In genomic region chr12:116113398-116114130, GRCh38 we compare ENCODE assay signal across 19 cellular contexts.
"Had no signal": no experiment of that assay in that cellular context is flagged by ENCODE, and none has a peak within 500 bp of the region (broad histone marks: within the 10 kb centered on the region; RNA-seq: fewer than 3 reads in every experiment).

No MANE protein-coding gene starts in this region.

- ATAC-seq: mucosa of descending colon; sciatic nerve; stimulated activated memory B cell treated with anti-CD40 and anti-IgM and Interleukin-4, amounts not matched to agents 10 μg/mL and 1 μg/mL and 100 μg/mL, for 72 hours had no signal

- H3K9me3 ChIP-seq: esophagus muscularis mucosa, mucosa of descending colon, thoracic aorta, upper lobe of left lung had no signal

- DNase-seq: activated gamma-delta T cell treated with Interleukin-2 at 50 U/mL for 16 hours; activated T-cell treated with anti-CD3 and anti-CD28 coated beads, Interleukin-2, amount 50 U/mL, for 1 hour; cerebellar nuclear complex; glutamatergic neuron; mesenchymal stem cell; mucosa of descending colon; nucleus accumbens; small intestine; stimulated activated CD4-positive, alpha-beta T cell treated with anti-CD3 and anti-CD28 coated beads, Interleukin-2, amount 100 ng/mL, for 24 hours; upper lobe of left lung had no signal

- H3K36me3 Mint-ChIP-seq: stimulated activated memory B cell treated with anti-CD40 and anti-IgM and Interleukin-4, amounts not matched to agents 10 μg/mL and 1 μg/mL and 100 μg/mL, for 72 hours had no signal

- H3K27me3 Mint-ChIP-seq: activated naive CD8-positive, alpha-beta T cell; stimulated activated memory B cell treated with anti-CD40 and anti-IgM and Interleukin-4, amounts not matched to agents 10 μg/mL and 1 μg/mL and 100 μg/mL, for 72 hours had no signal

- H3K4me3 Mint-ChIP-seq: activated naive CD8-positive, alpha-beta T cell; stimulated activated memory B cell treated with anti-CD40 and anti-IgM and Interleukin-4, amounts not matched to agents 10 μg/mL and 1 μg/mL and 100 μg/mL, for 72 hours had no signal

- H3K27me3 ChIP-seq: esophagus muscularis mucosa, hepatocyte, upper lobe of left lung had no signal

- H3K27ac Mint-ChIP-seq: stimulated activated memory B cell treated with anti-CD40 and anti-IgM and Interleukin-4, amounts not matched to agents 10 μg/mL and 1 μg/mL and 100 μg/mL, for 72 hours had no signal

- H3K4me3 ChIP-seq: coronary artery, esophagus muscularis mucosa, hepatocyte, mucosa of descending colon, thoracic aorta, upper lobe of left lung had no signal

- H3K27ac ChIP-seq: coronary artery, esophagus muscularis mucosa, hepatocyte, parathyroid adenoma, thoracic aorta, upper lobe of left lung had no signal

- H3K9me3 Mint-ChIP-seq: stimulated activated memory B cell treated with anti-CD40 and anti-IgM and Interleukin-4, amounts not matched to agents 10 μg/mL and 1 μg/mL and 100 μg/mL, for 72 hours had no signal

- H3K4me2 ChIP-seq: hepatocyte had no signal

- H3K9ac ChIP-seq: parathyroid adenoma had no signal

- H2AFZ ChIP-seq: hepatocyte, parathyroid adenoma had no signal

- H3K4me1 ChIP-seq: parathyroid adenoma had no signal

- H3K36me3 ChIP-seq: esophagus muscularis mucosa, thoracic aorta, upper lobe of left lung had no signal

- FAIRE-seq: frontal cortex, small intestine had no signal
